In genomic region chr10:4652111-4653010, GRCh38 we compare ENCODE assay signal across 10 cellular contexts.
DNase-seq lines count a peak whose midpoint lies in the region; ATAC-seq and TF ChIP-seq lines count a peak whose summit lies in the region.
"Had no signal": no experiment of that assay in that cellular context is flagged by ENCODE, and none has a peak within 500 bp of the region (broad histone marks: within the 10 kb centered on the region; RNA-seq: fewer than 3 reads in every experiment).

No MANE protein-coding gene starts in this region.

- ATAC-seq in GM18858 (IDR thresholded peaks at IDR 0.05; ENCODE audit: unreplicated experiment) = peak; percentile 36

- H3K4me1 Mint-ChIP-seq in mesothelial cell of epicardium = peaks cover 35% of the 10 kb centered on the region

- no peak for TF ChIP-seq CTCF in HEK293 (tag by site-specific recombination; IDR thresholded peaks at IDR 0.05)
- no peak for TF ChIP-seq CTCF in mesothelial cell of epicardium (IDR thresholded peaks at IDR 0.05; ENCODE audit: unreplicated experiment)

- H3K9me3 Mint-ChIP-seq in mesothelial cell of epicardium = no peaks in the 10 kb centered on the region
- H3K9me3 Mint-ChIP-seq: central memory CD8-positive, alpha-beta T cell had no signal

- peak; percentile 11 to 46 for DNase-seq in activated CD4-positive, alpha-beta T cell treated with anti-CD3 and anti-CD28 coated beads, Interleukin-2, amount 50 U/mL, for 24 hours (ENCODE audit: low read depth in 1 of 2, low spot score in 1 of 2)
- DNase-seq in mesothelial cell of epicardium (ENCODE audit: low spot score in 2 of 2, unreplicated experiment in 2 of 2) (no peak), NOMO-1 treated with dmso at 0.1 percent for 144 hours (lab: John Stamatoyannopoulos, UW; ENCODE audit: unreplicated experiment) (no peak), Ammon's horn (ENCODE audit: low spot score) (no peak), nucleus accumbens (lab: John Stamatoyannopoulos, UW) (no peak), DMS 273 treated with DMSO at 0.1 percent for 48 hours (lab: John Stamatoyannopoulos, UW) (no peak)
- DNase-seq: GDM1 had no signal

- no peaks in the 10 kb centered on the region for H3K9me3 ChIP-seq in HEK293 (ENCODE audit: control insufficient read depth, insufficient read depth, low read depth, low read length)

- POLR2A ChIA-PET in HEK293 (lab: Yijun Ruan, JAX) = no interaction called here

- no peaks in the 10 kb centered on the region for H3K36me3 Mint-ChIP-seq in mesothelial cell of epicardium

- H3K4me3 Mint-ChIP-seq in mesothelial cell of epicardium = no peak overlapping the region
- H3K4me3 Mint-ChIP-seq: central memory CD8-positive, alpha-beta T cell had no signal

- no peaks in the 10 kb centered on the region for H3K36me3 ChIP-seq in HEK293 (ENCODE audit: control insufficient read depth in 2 of 2, insufficient read depth in 1 of 2, low read length in 2 of 2)

- no peak overlapping the region for H3K4me3 ChIP-seq in HEK293 (ENCODE audit: low read depth, low read length)

- H3K27me3 Mint-ChIP-seq in mesothelial cell of epicardium (ENCODE audit: low read depth) = no peaks in the 10 kb centered on the region
- H3K27me3 Mint-ChIP-seq: central memory CD8-positive, alpha-beta T cell had no signal

- peak overlapping the region; percentile 16 for H3K27ac Mint-ChIP-seq in mesothelial cell of epicardium

- no peak overlapping the region; the same call in 1 of the 2 replicates for H3K27ac ChIP-seq in HEK293 (ENCODE audit: extremely low read depth, low read depth, low read length)

- H3K4me1 ChIP-seq in HEK293 (ENCODE audit: control insufficient read depth, insufficient read depth, low read length) = peaks cover 28% of the 10 kb centered on the region

- CTCF ChIA-PET in HEK293 (lab: Yijun Ruan, JAX) = interaction anchor here (0.7 kb wide), 1 partner anchor 118 kb away, joined by 4 read pairs; no protein-coding TSS in a partner anchor

TF ChIP-seq in HEK293, 187 proteins besides CTCF, POLR2A, EP300 and RAD21:
- TF ChIP-seq ZNF530 (tag by site-specific recombination; IDR thresholded peaks at IDR 0.05; ENCODE audit: low read depth) (no peak), ZNF677 (tag by site-specific recombination; IDR thresholded peaks at IDR 0.05) (0 out of 2 replicates have a peak, but pooled peaks have one; percentile 53), OSR2 (tag by site-specific recombination; IDR thresholded peaks at IDR 0.05) (no peak), ZNF529 (tag by site-specific recombination; IDR thresholded peaks at IDR 0.05; ENCODE audit: insufficient replicate concordance) (peak; percentile 93), ZNF785 (tag by site-specific recombination; IDR thresholded peaks at IDR 0.05) (no peak), ZBTB7A (tag by site-specific recombination; IDR thresholded peaks at IDR 0.05; ENCODE audit: low read depth) (no peak)
- TF ChIP-seq, protein P1, sequence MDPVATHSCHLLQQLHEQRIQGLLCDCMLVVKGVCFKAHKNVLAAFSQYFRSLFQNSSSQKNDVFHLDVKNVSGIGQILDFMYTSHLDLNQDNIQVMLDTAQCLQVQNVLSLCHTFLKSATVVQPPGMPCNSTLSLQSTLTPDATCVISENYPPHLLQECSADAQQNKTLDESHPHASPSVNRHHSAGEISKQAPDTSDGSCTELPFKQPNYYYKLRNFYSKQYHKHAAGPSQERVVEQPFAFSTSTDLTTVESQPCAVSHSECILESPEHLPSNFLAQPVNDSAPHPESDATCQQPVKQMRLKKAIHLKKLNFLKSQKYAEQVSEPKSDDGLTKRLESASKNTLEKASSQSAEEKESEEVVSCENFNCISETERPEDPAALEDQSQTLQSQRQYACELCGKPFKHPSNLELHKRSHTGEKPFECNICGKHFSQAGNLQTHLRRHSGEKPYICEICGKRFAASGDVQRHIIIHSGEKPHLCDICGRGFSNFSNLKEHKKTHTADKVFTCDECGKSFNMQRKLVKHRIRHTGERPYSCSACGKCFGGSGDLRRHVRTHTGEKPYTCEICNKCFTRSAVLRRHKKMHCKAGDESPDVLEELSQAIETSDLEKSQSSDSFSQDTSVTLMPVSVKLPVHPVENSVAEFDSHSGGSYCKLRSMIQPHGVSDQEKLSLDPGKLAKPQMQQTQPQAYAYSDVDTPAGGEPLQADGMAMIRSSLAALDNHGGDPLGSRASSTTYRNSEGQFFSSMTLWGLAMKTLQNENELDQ (tag by site-specific recombination; IDR thresholded peaks at IDR 0.05; ENCODE audit: low read depth) = no peak
- TF ChIP-seq, protein P2, sequence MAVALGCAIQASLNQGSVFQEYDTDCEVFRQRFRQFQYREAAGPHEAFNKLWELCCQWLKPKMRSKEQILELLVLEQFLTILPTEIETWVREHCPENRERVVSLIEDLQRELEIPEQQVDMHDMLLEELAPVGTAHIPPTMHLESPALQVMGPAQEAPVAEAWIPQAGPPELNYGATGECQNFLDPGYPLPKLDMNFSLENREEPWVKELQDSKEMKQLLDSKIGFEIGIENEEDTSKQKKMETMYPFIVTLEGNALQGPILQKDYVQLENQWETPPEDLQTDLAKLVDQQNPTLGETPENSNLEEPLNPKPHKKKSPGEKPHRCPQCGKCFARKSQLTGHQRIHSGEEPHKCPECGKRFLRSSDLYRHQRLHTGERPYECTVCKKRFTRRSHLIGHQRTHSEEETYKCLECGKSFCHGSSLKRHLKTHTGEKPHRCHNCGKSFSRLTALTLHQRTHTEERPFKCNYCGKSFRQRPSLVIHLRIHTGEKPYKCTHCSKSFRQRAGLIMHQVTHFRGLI (tag by site-specific recombination; IDR thresholded peaks at IDR 0.05) = no peak

Comparison
In these comparisons a context has a peak if more than half of its experiments do, and no peak if none do; other contexts are left out.
1. DNase-seq: peak in activated CD4-positive, alpha-beta T cell treated with anti-CD3 and anti-CD28 coated beads, Interleukin-2, amount 50 U/mL, for 24 hours (2 of 2); none in mesothelial cell of epicardium (0 of 2), NOMO-1 treated with dmso at 0.1 percent for 144 hours (single experiment), Ammon's horn (single experiment), nucleus accumbens (0 of 56) and DMS 273 treated with DMSO at 0.1 percent for 48 hours (single experiment).